In genomic region chr2:189467593-189467992, GRCh38 we compare ENCODE assay signal across 20 cellular contexts.
"Had no signal": no experiment of that assay in that cellular context is flagged by ENCODE, and none has a peak within 500 bp of the region (broad histone marks: within the 10 kb centered on the region; RNA-seq: fewer than 3 reads in every experiment).

No MANE protein-coding gene starts in this region.

- H3K9ac ChIP-seq: SK-N-SH had no signal

- H3K4me3 ChIP-seq: SJSA1 had no signal

- H3K4me1 ChIP-seq: SJSA1 had no signal

- H3K27ac ChIP-seq: HL-60, SJSA1 had no signal

- H3K27me3 ChIP-seq: SJSA1 had no signal

- H3K9me3 ChIP-seq: SJSA1, SK-N-SH had no signal

- DNase-seq: KBM-7, NCI-H1048, NCI-H1105, NCI-H1417 treated with DMSO at 0.1 percent for 48 hours, NCI-H146, NCI-H1694 treated with DMSO at 0.1 percent for 48 hours, NCI-H1930, NCI-H2081, NCI-H2107, NCI-H2227 treated with DMSO at 0.1 percent for 48 hours, NCI-H524, NCI-H526 treated with DMSO at 0.1 percent for 48 hours, NCI-H748 treated with DMSO at 0.1 percent for 48 hours, Right ventricle myocardium superior, RPMI8226, SIG-M5, SK-N-SH, SW 1271 had no signal
